ENCODE assay signal across 8 cellular contexts in the genomic region with DNA sequence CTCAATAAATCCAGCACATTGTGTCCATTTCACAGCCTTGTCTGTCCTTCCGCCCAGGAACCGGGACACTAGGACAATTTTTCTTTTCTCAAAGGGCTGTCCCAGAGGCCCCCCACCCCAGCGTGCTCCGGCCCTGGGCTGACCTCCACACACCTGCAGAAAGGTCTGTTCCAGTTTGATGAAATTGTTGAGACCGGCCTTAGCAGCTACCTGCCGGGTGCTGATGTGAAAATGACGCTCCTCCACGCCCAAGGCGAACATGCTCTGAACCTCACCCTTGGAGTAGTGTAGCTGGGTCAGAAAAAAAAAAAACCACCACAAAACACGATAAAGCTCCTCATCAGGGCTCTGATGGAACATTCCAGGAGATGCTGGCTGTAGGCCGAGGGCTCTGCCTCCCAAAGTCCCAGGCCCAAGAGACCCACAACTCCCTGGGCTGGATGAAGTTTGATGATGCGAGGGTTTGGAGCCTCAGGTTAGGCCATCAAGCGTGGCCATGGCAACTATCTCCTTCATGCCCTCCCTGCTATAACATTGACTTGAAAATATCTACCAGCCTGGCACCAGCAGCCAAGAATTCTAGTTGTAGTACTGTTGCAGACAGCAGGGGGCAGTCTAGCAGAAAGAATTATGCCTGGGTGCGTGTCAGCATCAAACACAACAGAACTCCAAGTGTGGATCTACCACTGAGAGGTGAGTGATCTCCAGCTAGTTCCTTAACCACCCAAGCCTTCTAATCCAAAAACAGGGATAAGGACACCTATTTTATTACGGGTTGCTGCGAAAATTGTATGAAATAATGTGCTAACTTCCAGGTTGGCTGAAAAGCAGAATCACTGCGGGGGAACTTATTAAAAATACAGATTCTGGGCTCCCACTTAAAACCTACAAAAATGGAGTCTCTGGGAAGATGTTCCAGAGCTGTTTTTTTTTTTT.
DNase-seq lines count a peak whose midpoint lies in the region; ATAC-seq and TF ChIP-seq lines count a peak whose summit lies in the region.

No MANE protein-coding gene starts in this region.

- TF ChIP-seq RAD21 in liver (IDR thresholded peaks at IDR 0.05), result peak; percentile 90 to 94

- no peak overlapping the region for H3K27ac ChIP-seq in liver (ENCODE audit: low read depth in 1 of 2, low read length in 2 of 2)

- H3K9ac ChIP-seq in liver (ENCODE audit: low read depth in 1 of 2, low read length in 2 of 2), result no peak overlapping the region

- H3K4me1 ChIP-seq in liver (ENCODE audit: control insufficient read depth in 4 of 4, insufficient read depth in 4 of 4, low read length in 3 of 4), result peaks cover 0 to 11% (median 8%) of the 10 kb centered on the region in 4 donors

- no peaks in the 10 kb centered on the region for H3K9me3 ChIP-seq in liver (ENCODE audit: control insufficient read depth in 4 of 4, low read length in 3 of 4)

- H3K4me3 ChIP-seq in choroid plexus epithelial cell (ENCODE audit: low read depth, low read length) (no peak overlapping the region), liver (ENCODE audit: low read depth in 1 of 3, low read length in 3 of 3) (no peak overlapping the region)

- WGBS in liver, result 82% methylated on average over 17 of the region's 17 CpGs

- TF ChIP-seq CTCF in choroid plexus epithelial cell (conservative IDR thresholded peaks at IDR 0.05; ENCODE audit: low read depth, low read length), result peak; percentile 86
- TF ChIP-seq CTCF in liver (IDR thresholded peaks at IDR 0.05; ENCODE audit: low read depth, low read length, missing input control), result peak; percentile 73

- no peak for ATAC-seq in HG03439 (IDR thresholded peaks at IDR 0.05; ENCODE audit: unreplicated experiment)

- DNase-seq in SIG-M5 treated with dmso at 0.1 percent for 504 hours (lab: John Stamatoyannopoulos, UW; ENCODE audit: unreplicated experiment) (peak; percentile 71), SIG-M5 (lab: John Stamatoyannopoulos, UW) (no peak), NCI-H2196 treated with DMSO at 0.1 percent for 48 hours (lab: John Stamatoyannopoulos, UW; ENCODE audit: unreplicated experiment) (peak; percentile 68), choroid plexus epithelial cell (ENCODE audit: low read depth) (peak; percentile 89)
- peak; percentile 62 for DNase-seq in activated CD4-positive, CD25-positive, alpha-beta regulatory T cell treated with anti-CD3 and anti-CD28 coated beads, Interleukin-2, amount 50 U/mL, for 72 hours
- DNase-seq in stimulated activated CD4-positive, alpha-beta T cell treated with anti-CD3 and anti-CD28 coated beads, TNF-alpha, amount 100 ng/mL, for 4 hours (ENCODE audit: low read depth in 3 of 3), result peak; percentile 17 to 40 (median 23)

- H3K36me3 ChIP-seq in liver (ENCODE audit: control insufficient read depth in 4 of 4, insufficient read depth in 3 of 4, low read depth in 1 of 4, low read length in 3 of 4), result no peaks in the 10 kb centered on the region

- no peaks in the 10 kb centered on the region for H3K27me3 ChIP-seq in liver (ENCODE audit: control insufficient read depth in 4 of 4, insufficient read depth in 4 of 4, low read length in 3 of 4)

TF ChIP-seq in liver, 16 proteins besides CTCF, POLR2A, EP300 and RAD21:
- TF ChIP-seq RXRA (IDR thresholded peaks at IDR 0.05) (peak in 1 of 2 donors; percentile 18), SP1 (IDR thresholded peaks at IDR 0.05) (no peak)
